ENCODE assay signal across 15 cellular contexts in genomic region chr22:19779685-19780268, GRCh38. TPM values are rescaled to one million over a fixed set of nuclear protein-coding genes. Genes with fewer than 3 reads are reported as not detected.
A peak's percentile ranks its signal among the peaks of the same experiment; 100 is the strongest.
DNase-seq lines count a peak whose midpoint lies in the region; ATAC-seq lines count a peak whose summit lies in the region.
"Had no signal": no experiment of that assay in that cellular context is flagged by ENCODE, and none has a peak within 500 bp of the region (broad histone marks: within the 10 kb centered on the region; RNA-seq: fewer than 3 reads in every experiment).

No MANE protein-coding gene starts in this region.

- no peak for ATAC-seq in left ventricle myocardium superior
- ATAC-seq in Right ventricle myocardium inferior = no peak
- no peak for ATAC-seq in GM19452 (IDR thresholded peaks at IDR 0.05; ENCODE audit: unreplicated experiment)

- intact Hi-C loops in left ventricle myocardium superior (cut with micrococcal nuclease) = no loop called here
- intact Hi-C loops in Right ventricle myocardium inferior (cut with DNase I) = no loop called here

- DNase-seq in left ventricle myocardium superior = peak; percentile 9
- no peak for DNase-seq in Right ventricle myocardium inferior (ENCODE audit: missing footprints)
- peak; percentile 3 for DNase-seq in NCI-H82 treated with DMSO at 0.1 percent for 48 hours (lab: John Stamatoyannopoulos, UW; ENCODE audit: unreplicated experiment)
- peak; percentile 48 for DNase-seq in left kidney (ENCODE audit: low read depth, low spot score)
- no peak for DNase-seq in activated CD4-positive, alpha-beta T cell treated with anti-CD3 and anti-CD28 coated beads, Interleukin-2, amount 50 U/mL, for 4 hours
- DNase-seq in COR-L47 (lab: John Stamatoyannopoulos, UW) = no peak
- no peak for DNase-seq in stimulated activated CD8-positive, alpha-beta memory T cell treated with anti-CD3 and anti-CD28 coated beads, Interleukin-4, amount 100 ng/mL, for 48 hours
- DNase-seq: activated naive CD8-positive, alpha-beta T cell treated with anti-CD3 and anti-CD28 coated beads, Interleukin-2, amount 10 ng/mL, durations not matched to agents 7 days and 5 days; NCI-H1048; NCI-H510A; ovary; substantia nigra had no signal

RNA-seq across cellular contexts. Expression of gene TBX1, which starts 19.2 kb away (rescaled TPM):
- total RNA-seq in left ventricle myocardium superior (3.6 TPM), Right ventricle myocardium inferior (3.6 TPM)
- total RNA-seq: CD4-positive, CD25-positive, alpha-beta regulatory T cell had no signal

RNA-seq across cellular contexts. Expression of gene GP1BB, which starts 56.4 kb away (rescaled TPM):
- total RNA-seq in left ventricle myocardium superior (not detected), Right ventricle myocardium inferior (not detected)
- total RNA-seq: activated naive CD8-positive, alpha-beta T cell treated with anti-CD3 and anti-CD28 coated beads, Interleukin-2, amount 10 ng/mL, durations not matched to agents 7 days and 5 days; T-helper 2 cell treated with Interferon-gamma antibody and Interleukin-4, amounts not matched to agents 100 ng/mL and 5 ng/mL, for 36 hours had no signal

Comparison
In these comparisons a context has a peak if more than half of its experiments do, and no peak if none do; other contexts are left out.
1. DNase-seq: peak in left ventricle myocardium superior (single experiment), NCI-H82 treated with DMSO at 0.1 percent for 48 hours (single experiment) and left kidney (single experiment); none in Right ventricle myocardium inferior (single experiment), activated CD4-positive, alpha-beta T cell treated with anti-CD3 and anti-CD28 coated beads, Interleukin-2, amount 50 U/mL, for 4 hours (0 of 2), COR-L47 (single experiment) and stimulated activated CD8-positive, alpha-beta memory T cell treated with anti-CD3 and anti-CD28 coated beads, Interleukin-4, amount 100 ng/mL, for 48 hours (single experiment).